11 cellular contexts compared by ENCODE assay signal in genomic region chr9:7121055-7121454, GRCh38.
A peak's percentile ranks its signal among the peaks of the same experiment; 100 is the strongest.
DNase-seq lines count a peak whose midpoint lies in the region; ATAC-seq and TF ChIP-seq lines count a peak whose summit lies in the region.
"Had no signal": no experiment of that assay in that cellular context is flagged by ENCODE, and none has a peak within 500 bp of the region (broad histone marks: within the 10 kb centered on the region; RNA-seq: fewer than 3 reads in every experiment).

No MANE protein-coding gene starts in this region.

- H3K9me3 ChIP-seq in left lung, result no peaks in the 10 kb centered on the region
- no peaks in the 10 kb centered on the region for H3K9me3 ChIP-seq in ovary
- no peaks in the 10 kb centered on the region for H3K9me3 ChIP-seq in body of pancreas
- H3K9me3 ChIP-seq: spleen, thyroid gland had no signal

- TF ChIP-seq CTCF in left lung (IDR thresholded peaks at IDR 0.05), result no peak
- TF ChIP-seq CTCF in ovary (IDR thresholded peaks at IDR 0.05), result no peak
- TF ChIP-seq CTCF in body of pancreas (IDR thresholded peaks at IDR 0.05), result no peak

- H3K4me1 ChIP-seq in left lung, result no peaks in the 10 kb centered on the region
- no peaks in the 10 kb centered on the region for H3K4me1 ChIP-seq in ovary (ENCODE audit: insufficient read depth)
- peaks cover 14% of the 10 kb centered on the region for H3K4me1 ChIP-seq in body of pancreas

- DNase-seq in left lung, result no peak
- no peak for DNase-seq in caudate nucleus (lab: John Stamatoyannopoulos, UW)
- no peak for DNase-seq in hypothalamus (lab: John Stamatoyannopoulos, UW)
- DNase-seq in ovary, result no peak
- DNase-seq in body of pancreas, result no peak
- DNase-seq: cerebellar nuclear complex, spleen, thyroid gland had no signal

- H3K4me3 ChIP-seq in left lung (no peak overlapping the region), ovary (no peak overlapping the region), body of pancreas (no peak overlapping the region)
- H3K4me3 ChIP-seq: spleen, thyroid gland had no signal

- intact Hi-C loops in left lung (cut with DNase I), result no loop called here
- intact Hi-C loops in ovary (cut with DNase I), result no loop called here
- intact Hi-C loops in body of pancreas (cut with DNase I), result no loop called here

- peak; percentile 46 for ATAC-seq in GM18502 (IDR thresholded peaks at IDR 0.05; ENCODE audit: poor library complexity, unreplicated experiment)
- ATAC-seq in GM21529 (IDR thresholded peaks at IDR 0.05; ENCODE audit: unreplicated experiment), result peak; percentile 57
- ATAC-seq in HG03565 (IDR thresholded peaks at IDR 0.05; ENCODE audit: unreplicated experiment), result peak; percentile 57
- peak; percentile 26 for ATAC-seq in left lung
- ATAC-seq in body of pancreas, result no peak

- H3K27ac ChIP-seq in left lung, result no peak overlapping the region
- no peak overlapping the region for H3K27ac ChIP-seq in caudate nucleus (ENCODE audit: low read depth, low read length)
- no peak overlapping the region for H3K27ac ChIP-seq in ovary
- H3K27ac ChIP-seq in body of pancreas, result peak overlapping the region in 2 of 4 donors; percentile 4 to 26
- H3K27ac ChIP-seq: thyroid gland had no signal

- no peak for TF ChIP-seq POLR2A in ovary (IDR thresholded peaks at IDR 0.05)
- TF ChIP-seq POLR2A in body of pancreas (IDR thresholded peaks at IDR 0.05), result no peak

- H3K36me3 ChIP-seq in left lung (peaks cover 0 to 7% of the 10 kb centered on the region in 2 donors), ovary (no peaks in the 10 kb centered on the region), body of pancreas (replicated peaks in 1 of 2; ENCODE audit: insufficient read depth in 1 of 2, low read depth in 2 of 2) (no peaks in the 10 kb centered on the region)
- H3K36me3 ChIP-seq: thyroid gland had no signal

- no peak for TF ChIP-seq EP300 in ovary (IDR thresholded peaks at IDR 0.05)

- no peaks in the 10 kb centered on the region for H3K27me3 ChIP-seq in left lung
- no peaks in the 10 kb centered on the region for H3K27me3 ChIP-seq in ovary
- no peaks in the 10 kb centered on the region for H3K27me3 ChIP-seq in body of pancreas
- H3K27me3 ChIP-seq: spleen, thyroid gland had no signal

- 90 to 97% (median 91%) methylated on average over 2 of the region's 2 CpGs for WGBS in ovary, 3 donors
- 87 to 98% methylated on average over 2 of the region's 2 CpGs for WGBS in body of pancreas, 2 donors
